In the genomic region with DNA sequence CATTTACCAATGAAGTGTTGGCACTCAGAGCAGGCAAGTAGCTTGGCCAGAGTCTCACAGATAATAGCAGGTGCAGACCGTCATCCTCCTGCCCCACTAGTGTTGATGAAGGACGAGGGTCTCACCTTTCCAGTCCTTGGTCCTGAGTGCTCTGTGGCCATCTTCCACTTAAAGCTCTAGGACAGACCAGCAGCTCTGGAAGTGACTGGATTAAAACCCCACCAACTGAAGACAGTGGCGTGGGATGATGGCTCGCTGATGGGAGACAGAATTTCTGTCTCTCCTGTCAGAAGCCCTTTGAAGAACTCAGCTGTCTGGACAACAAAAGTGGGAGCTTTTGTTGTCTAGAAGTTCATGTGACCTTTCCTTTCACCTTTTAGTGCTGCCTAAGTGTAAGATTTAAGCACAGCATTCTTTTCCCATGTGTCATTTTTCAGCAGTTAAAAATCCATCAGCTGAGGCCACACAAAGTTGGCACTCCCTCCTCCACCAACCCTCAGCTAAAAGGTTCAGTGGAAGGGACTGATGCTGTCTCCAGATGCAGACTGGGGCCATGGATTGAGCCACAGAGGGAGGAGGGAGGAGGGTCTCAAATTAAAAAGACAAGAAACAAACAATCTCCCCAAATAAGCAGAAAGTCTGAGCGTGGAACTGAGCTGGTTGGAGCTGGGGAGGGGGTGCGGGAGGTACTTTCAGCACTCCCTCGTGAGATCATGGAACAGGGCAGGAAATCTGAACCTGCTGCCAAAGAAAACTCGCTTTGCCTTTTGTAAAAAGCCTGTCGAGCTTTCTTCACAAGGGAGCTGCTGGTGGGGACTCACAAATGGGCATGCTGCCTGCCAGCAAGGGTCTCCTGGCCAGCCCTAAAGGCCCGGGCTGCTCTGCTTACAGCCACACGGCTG, we compare ENCODE assay signal across 14 cellular contexts.
DNase-seq lines count a peak whose midpoint lies in the region; ATAC-seq and TF ChIP-seq lines count a peak whose summit lies in the region.
"Had no signal": no experiment of that assay in that cellular context is flagged by ENCODE, and none has a peak within 500 bp of the region (broad histone marks: within the 10 kb centered on the region; RNA-seq: fewer than 3 reads in every experiment).

No MANE protein-coding gene starts in this region.

- TF ChIP-seq POLR2A in ovary (IDR thresholded peaks at IDR 0.05), result no peak

- TF ChIP-seq EP300 in ovary (IDR thresholded peaks at IDR 0.05), result no peak

- 21 to 24% (median 23%) methylated on average over 11 of the region's 11 CpGs for WGBS in ovary, 3 donors

- intact Hi-C loops in ovary (cut with DNase I), result no loop called here

- no peaks in the 10 kb centered on the region for H3K36me3 ChIP-seq in ovary
- H3K36me3 ChIP-seq: BLaER1 had no signal

- no peaks in the 10 kb centered on the region for H3K27me3 ChIP-seq in ovary
- H3K27me3 ChIP-seq: BLaER1 had no signal

- peaks cover 15% of the 10 kb centered on the region for H3K4me1 ChIP-seq in ovary (ENCODE audit: insufficient read depth)
- H3K4me1 ChIP-seq: BLaER1 had no signal

- ATAC-seq in HG03571 (IDR thresholded peaks at IDR 0.05; ENCODE audit: unreplicated experiment) (no peak), GM18517 (IDR thresholded peaks at IDR 0.05; ENCODE audit: unreplicated experiment) (no peak)
- ATAC-seq: stimulated activated memory B cell treated with anti-CD40 and anti-IgM and Interleukin-4, amounts not matched to agents 10 μg/mL and 1 μg/mL and 100 μg/mL, for 72 hours had no signal

- H3K4me3 ChIP-seq in fibroblast of villous mesenchyme (ENCODE audit: low read depth, low read length) (no peak overlapping the region), ovary (no peak overlapping the region)
- H3K4me3 ChIP-seq: BLaER1, GM12878, SK-N-MC had no signal

- H3K27ac ChIP-seq in ovary, result peak overlapping the region; percentile 4 to 30
- H3K27ac ChIP-seq: BLaER1, SK-N-MC had no signal

- H3K9me3 ChIP-seq in ovary, result no peaks in the 10 kb centered on the region
- H3K9me3 ChIP-seq: BLaER1 had no signal

- DNase-seq in Daoy (ENCODE audit: low read depth) (peak; percentile 41), SW480 (ENCODE audit: low spot score) (peak; percentile 58), fibroblast of villous mesenchyme (ENCODE audit: low read depth) (peak; percentile 37), ovary (peak in 3 of 5 donors; percentile 25 to 37 (median 33)), GDM1 (lab: John Stamatoyannopoulos, UW) (no peak), activated gamma-delta T cell (lab: John Stamatoyannopoulos, UW) (no peak)
- DNase-seq: NCI-H1694 treated with DMSO at 0.1 percent for 48 hours, small intestine had no signal

- no peak for TF ChIP-seq CTCF in fibroblast of villous mesenchyme (IDR thresholded peaks at IDR 0.05; ENCODE audit: insufficient read depth, low read depth, low read length)
- TF ChIP-seq CTCF in ovary (IDR thresholded peaks at IDR 0.05), result no peak

Comparison
In these comparisons a context has a peak if more than half of its experiments do, and no peak if none do; other contexts are left out.
1. DNase-seq: peak in Daoy (single experiment), SW480 (single experiment), fibroblast of villous mesenchyme (single experiment) and ovary (3 of 5); none in GDM1 (single experiment) and activated gamma-delta T cell (single experiment).